27 cellular contexts compared by ENCODE assay signal in the genomic region with DNA sequence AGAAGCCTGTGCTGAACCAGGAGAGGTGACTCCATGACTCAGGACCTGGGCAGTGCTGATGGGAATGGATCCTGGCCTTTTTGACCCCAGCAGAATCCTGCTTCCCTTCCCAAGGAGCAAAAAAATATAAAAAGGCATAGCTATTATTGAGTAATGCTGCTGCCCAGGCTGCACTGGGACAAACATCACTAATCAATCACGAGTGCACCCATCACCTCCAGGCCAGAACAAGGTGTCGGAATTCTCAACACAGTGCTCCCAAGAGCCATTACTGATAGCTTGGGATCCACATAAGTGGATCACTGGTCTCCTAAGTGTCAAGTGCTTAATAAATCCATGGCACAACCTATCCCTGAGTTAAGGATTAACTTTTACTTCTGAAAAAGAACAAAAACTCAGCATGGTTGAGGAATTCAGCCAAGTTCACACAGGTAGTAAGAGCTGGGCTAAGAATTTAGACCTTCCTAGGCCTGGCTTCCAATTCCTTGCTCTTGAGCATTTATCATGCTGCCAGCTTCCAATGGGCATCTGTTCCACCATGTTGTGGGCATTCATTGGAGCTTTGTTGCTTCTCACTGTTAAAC. TPM values are rescaled to one million over a fixed set of nuclear protein-coding genes. Genes with fewer than 3 reads are reported as not detected.
DNase-seq lines count a peak whose midpoint lies in the region; ATAC-seq, FAIRE-seq and TF ChIP-seq lines count a peak whose summit lies in the region.
"Had no signal": no experiment of that assay in that cellular context is flagged by ENCODE, and none has a peak within 500 bp of the region (broad histone marks: within the 10 kb centered on the region; RNA-seq: fewer than 3 reads in every experiment).

No MANE protein-coding gene starts in this region.

- WGBS in A549 (ENCODE audit: missing lambda C conversion rate): 71% methylated on average over 2 of the region's 2 CpGs
- 83% methylated on average over 2 of the region's 2 CpGs for WGBS in hepatocyte (ENCODE audit: low lambda C conversion rate, missing lambda C conversion rate)
- WGBS in mesendoderm (ENCODE audit: extremely low coverage, insufficient coverage, low lambda C conversion rate): no CpG with 5 or more reads among the region's 2 CpGs

- no peak overlapping the region for H3K23ac ChIP-seq in mesendoderm (ENCODE audit: low read length)

- no peak for TF ChIP-seq EP300 in A549 (IDR thresholded peaks at IDR 0.05)

- no peaks in the 10 kb centered on the region for H3K36me3 Mint-ChIP-seq in neural progenitor cell
- H3K36me3 Mint-ChIP-seq: CD14-positive monocyte; CD8-positive, alpha-beta memory T cell had no signal

- no peak overlapping the region for H2AK5ac ChIP-seq in mesendoderm (ENCODE audit: low read length)

- ATAC-seq in A549 (no peak), HG03442 (IDR thresholded peaks at IDR 0.05; ENCODE audit: unreplicated experiment) (no peak)
- ATAC-seq: GM12878 had no signal

- no peak overlapping the region for H3K4ac ChIP-seq in mesendoderm (ENCODE audit: low read depth, low read length)

- H3K4me1 Mint-ChIP-seq in neural progenitor cell: peaks cover 61% of the 10 kb centered on the region
- H3K4me1 Mint-ChIP-seq: CD8-positive, alpha-beta memory T cell had no signal

- no peaks in the 10 kb centered on the region for H3K36me3 ChIP-seq in BLaER1 treated with 17β-estradiol and CSF1 and Interleukin-3, amounts not matched to agents 10 nM and 100 nM
- H3K36me3 ChIP-seq in hepatocyte (replicated peaks; ENCODE audit: insufficient read depth, low read depth) (no peaks in the 10 kb centered on the region), mesendoderm (ENCODE audit: control insufficient read depth, insufficient read depth, low read length) (no peaks in the 10 kb centered on the region), kidney (ENCODE audit: control insufficient read depth in 1 of 2, insufficient read depth in 2 of 2, low read length in 2 of 2) (no peaks in the 10 kb centered on the region), neural progenitor cell (no peaks in the 10 kb centered on the region)
- H3K36me3 ChIP-seq: HAP-1, Peyer's patch had no signal

- H3K56ac ChIP-seq in mesendoderm (ENCODE audit: low read length): no peak overlapping the region

- no peak overlapping the region for H4K5ac ChIP-seq in mesendoderm (ENCODE audit: low read length)

- no peak overlapping the region for H3K4me3 Mint-ChIP-seq in neural progenitor cell
- H3K4me3 Mint-ChIP-seq: CD14-positive monocyte; CD8-positive, alpha-beta memory T cell; HFFc6 had no signal

- H3K27ac Mint-ChIP-seq in neural progenitor cell: no peak overlapping the region
- H3K27ac Mint-ChIP-seq: HFFc6 had no signal

- H2AFZ ChIP-seq in hepatocyte: no peak overlapping the region
- no peak overlapping the region for H2AFZ ChIP-seq in neural progenitor cell (replicated peaks)
- H2AFZ ChIP-seq: GM23248 had no signal

- H3K9me3 ChIP-seq in A549: no peaks in the 10 kb centered on the region
- no peaks in the 10 kb centered on the region for H3K9me3 ChIP-seq in BLaER1 treated with 17β-estradiol and CSF1 and Interleukin-3, amounts not matched to agents 10 nM and 100 nM (replicated peaks in 1 of 11)
- no peaks in the 10 kb centered on the region for H3K9me3 ChIP-seq in hepatocyte (ENCODE audit: low read depth)
- no peaks in the 10 kb centered on the region for H3K9me3 ChIP-seq in kidney (ENCODE audit: control insufficient read depth in 1 of 2, low read length in 2 of 2)
- H3K9me3 ChIP-seq in neural progenitor cell (ENCODE audit: low read depth): no peaks in the 10 kb centered on the region
- H3K9me3 ChIP-seq: HAP-1, Peyer's patch had no signal

- no peak overlapping the region for H3K9ac ChIP-seq in BLaER1 treated with 17β-estradiol and CSF1 and Interleukin-3, amounts not matched to agents 10 nM and 100 nM
- no peak overlapping the region for H3K9ac ChIP-seq in mesendoderm (ENCODE audit: low read length)
- H3K9ac ChIP-seq in kidney (ENCODE audit: low read length in 2 of 2): no peak overlapping the region
- no peak overlapping the region for H3K9ac ChIP-seq in neural progenitor cell
- H3K9ac ChIP-seq: GM23248 had no signal

- FAIRE-seq in A549 (lab: Jason Lieb, UNC) (no peak), kidney (lab: Jason Lieb, UNC) (no peak)
- FAIRE-seq: GM12878 had no signal

- CTCF ChIA-PET in A549 (lab: Yijun Ruan, JAX): interaction anchor here (0.8 to 2.8 kb wide), 4 partner anchors 22 to 121 kb away, joined by 3 to 9 read pairs (median 5); no protein-coding TSS in a partner anchor

- H2BK120ac ChIP-seq in mesendoderm (ENCODE audit: low read depth, low read length): no peak overlapping the region

- H4K20me1 ChIP-seq in BLaER1 treated with 17β-estradiol and CSF1 and Interleukin-3, amounts not matched to agents 10 nM and 100 nM: no peaks in the 10 kb centered on the region
- H4K20me1 ChIP-seq in hepatocyte (ENCODE audit: insufficient read depth, poor library complexity, severe bottlenecking): no peaks in the 10 kb centered on the region
- H4K20me1 ChIP-seq in neural progenitor cell (ENCODE audit: low read depth): no peaks in the 10 kb centered on the region

- H3K9me3 Mint-ChIP-seq in neural progenitor cell: no peaks in the 10 kb centered on the region
- H3K9me3 Mint-ChIP-seq: CD14-positive monocyte; CD8-positive, alpha-beta memory T cell; HFFc6 had no signal

- DNase-seq in A549 (ENCODE audit: low read depth in 1 of 2, low spot score in 1 of 2) (no peak), hepatocyte (ENCODE audit: low spot score) (no peak), mesendoderm (no peak), NCI-H2227 (lab: John Stamatoyannopoulos, UW; ENCODE audit: unreplicated experiment) (no peak), kidney (no peak), neural progenitor cell (ENCODE audit: low spot score) (no peak)
- DNase-seq: CD8-positive, alpha-beta memory T cell; DMS 273 treated with DMSO at 0.1 percent for 48 hours; DMS79; EL; GDM1; GM23248; HFFc6; Karpas-422; NCI-H1092 treated with DMSO at 0.1 percent for 48 hours; NCI-H1436; NCI-H187; NCI-H774; Peyer's patch; SHP77 treated with DMSO at 0.1 percent for 48 hours had no signal

- H3K4me2 ChIP-seq in A549 (peak overlapping the region; percentile 31; the same call in 1 of the 3 replicates), hepatocyte (no peak overlapping the region), mesendoderm (ENCODE audit: low read length) (no peak overlapping the region), neural progenitor cell (no peak overlapping the region)
- H3K4me2 ChIP-seq in BLaER1 treated with 17β-estradiol and CSF1 and Interleukin-3, amounts not matched to agents 10 nM and 100 nM: peak overlapping the region in 9 of 11 experiments; percentile 80 to 96 (median 87); a peak in 11 of 22 replicates

- H3K18ac ChIP-seq in mesendoderm (ENCODE audit: low read length): peak overlapping the region; percentile 29

- peaks cover 21% of the 10 kb centered on the region for H3K27me3 Mint-ChIP-seq in neural progenitor cell (ENCODE audit: insufficient read depth, low read depth)

- no peaks in the 10 kb centered on the region for H3K79me1 ChIP-seq in mesendoderm (ENCODE audit: low read length)

- intact Hi-C loops in kidney (cut with DNase I): no loop called here

- H3K4me3 ChIP-seq in A549 (no peak overlapping the region), hepatocyte (no peak overlapping the region), mesendoderm (ENCODE audit: low read length) (no peak overlapping the region), kidney (ENCODE audit: low read length in 2 of 2) (no peak overlapping the region), neural progenitor cell (no peak overlapping the region)
- no peak overlapping the region for H3K4me3 ChIP-seq in BLaER1 treated with 17β-estradiol and CSF1 and Interleukin-3, amounts not matched to agents 10 nM and 100 nM
- H3K4me3 ChIP-seq: GM12878, GM23248, HAP-1, Peyer's patch, SK-N-MC had no signal

- no peak overlapping the region for H2BK15ac ChIP-seq in mesendoderm (replicated peaks; ENCODE audit: low read depth)

- H3K27me3 ChIP-seq in BLaER1 treated with 17β-estradiol and CSF1 and Interleukin-3, amounts not matched to agents 10 nM and 100 nM: no peaks in the 10 kb centered on the region
- H3K27me3 ChIP-seq in hepatocyte (no peaks in the 10 kb centered on the region), mesendoderm (ENCODE audit: insufficient read depth, low read length, poor library complexity) (no peaks in the 10 kb centered on the region), neural progenitor cell (no peaks in the 10 kb centered on the region)
- H3K27me3 ChIP-seq: Peyer's patch had no signal

- H3K79me2 ChIP-seq in hepatocyte: no peaks in the 10 kb centered on the region
- no peaks in the 10 kb centered on the region for H3K79me2 ChIP-seq in mesendoderm (ENCODE audit: control insufficient read depth, insufficient read depth, low read length)
- no peaks in the 10 kb centered on the region for H3K79me2 ChIP-seq in neural progenitor cell (ENCODE audit: low read depth)

- POLR2A ChIA-PET in A549 (lab: Yijun Ruan, JAX): no interaction called here

- H3F3A ChIP-seq in neural progenitor cell (ENCODE audit: low read depth): peaks cover 16% of the 10 kb centered on the region

- TF ChIP-seq CTCF in A549 (IDR thresholded peaks at IDR 0.05) (no peak), hepatocyte (IDR thresholded peaks at IDR 0.05; ENCODE audit: poor library complexity) (no peak), kidney (IDR thresholded peaks at IDR 0.05; ENCODE audit: borderline replicate concordance, extremely low read depth, insufficient read depth) (no peak), neural progenitor cell (IDR thresholded peaks at IDR 0.05) (no peak)

- H4K8ac ChIP-seq in mesendoderm (ENCODE audit: low read depth, low read length): no peak overlapping the region

- peak overlapping the region in 1 of 2 experiments; percentile 36; a peak in 2 of 6 replicates for H3K27ac ChIP-seq in A549
- H3K27ac ChIP-seq in BLaER1 treated with 17β-estradiol and CSF1 and Interleukin-3, amounts not matched to agents 10 nM and 100 nM: no peak overlapping the region
- H3K27ac ChIP-seq in hepatocyte: peak overlapping the region; percentile 4
- H3K27ac ChIP-seq in mesendoderm (ENCODE audit: low read depth, low read length): peak overlapping the region; percentile 13
- H3K27ac ChIP-seq in kidney (ENCODE audit: low read depth in 2 of 2, low read length in 2 of 2): peak overlapping the region in 1 of 2 donors; percentile 7
- no peak overlapping the region for H3K27ac ChIP-seq in neural progenitor cell
- H3K27ac ChIP-seq: GM23248, HL-60, Peyer's patch, SK-N-MC had no signal

- H3K4me1 ChIP-seq in A549 (peaks cover 11% of the 10 kb centered on the region; the same call in 1 of the 3 replicates), hepatocyte (ENCODE audit: insufficient read depth) (peaks cover 56% of the 10 kb centered on the region), mesendoderm (ENCODE audit: control insufficient read depth, low read depth, low read length) (peaks cover 19% of the 10 kb centered on the region), kidney (ENCODE audit: control insufficient read depth in 1 of 2, insufficient read depth in 1 of 2, low read depth in 1 of 2, low read length in 2 of 2) (peaks cover 18 to 27% of the 10 kb centered on the region in 2 donors), neural progenitor cell (peaks cover 23% of the 10 kb centered on the region)
- peaks cover 50 to 70% (median 58%) of the 10 kb centered on the region in 10 experiments for H3K4me1 ChIP-seq in BLaER1 treated with 17β-estradiol and CSF1 and Interleukin-3, amounts not matched to agents 10 nM and 100 nM

- TF ChIP-seq POLR2A in A549 (IDR thresholded peaks at IDR 0.05; ENCODE audit: low read length): no peak

- no peaks in the 10 kb centered on the region for H3K9me2 ChIP-seq in hepatocyte (replicated peaks; ENCODE audit: insufficient read depth)

- no peak overlapping the region for H2BK5ac ChIP-seq in mesendoderm (ENCODE audit: low read length)

- TF ChIP-seq RAD21 in A549 (conservative IDR thresholded peaks at IDR 0.05 in 1 of 2, IDR thresholded peaks at IDR 0.05 in 1 of 2): no peak

RNA-seq across cellular contexts. Expression of gene IRF2BPL, which starts 31.9 kb away (rescaled TPM):
- 12.5 and 18.1 TPM in 2 replicates for polyA plus RNA-seq in A549 (2011; rRNA removed)
- 15.1 and 25.7 TPM in 2 replicates for polyA plus RNA-seq in A549 (2012; cell fraction: cytosol; rRNA removed)
- 25.5 and 31.5 TPM in 2 replicates for polyA plus RNA-seq in A549 (2012; cell fraction: nucleus; rRNA removed)
- 20.1 to 31.0 TPM (median 28.3 TPM) in 3 replicates for polyA plus RNA-seq in A549 (2017; fragmentation: RNase III; extraction: RNeasy Plus Mini Kit Qiagen cat#74134 plus additional on column Dnase treatment)
- polyA minus RNA-seq in A549 (2011; rRNA and poly(A)+ RNA removed): 11.5 and 15.0 TPM in 2 replicates
- total RNA-seq in hepatocyte: 26.8 and 34.5 TPM in 2 replicates
- 38.9 and 52.1 TPM in 2 replicates for polyA plus RNA-seq in hepatocyte
- polyA plus RNA-seq in mesendoderm (2013, experiment 1 of 2): 15.8 TPM
- 15.9 TPM for polyA plus RNA-seq in mesendoderm (2013, experiment 2 of 2)
- total RNA-seq in kidney: 97.1 TPM
- 15.7 TPM for polyA plus RNA-seq in kidney (ENCODE audit: insufficient read depth, low read depth, low replicate concordance)
- 4.8 and 14.9 TPM in 2 replicates for total RNA-seq in neural progenitor cell (ENCODE audit: low replicate concordance)

Comparison
In these comparisons a context has a peak if more than half of its experiments do, and no peak if none do; other contexts are left out.
1. H3K27ac ChIP-seq: peak in hepatocyte (single experiment) and mesendoderm (single experiment); none in BLaER1 treated with 17β-estradiol and CSF1 and Interleukin-3, amounts not matched to agents 10 nM and 100 nM (0 of 11) and neural progenitor cell (single experiment).
2. H3K4me2 ChIP-seq: peak in A549 (single experiment) and BLaER1 treated with 17β-estradiol and CSF1 and Interleukin-3, amounts not matched to agents 10 nM and 100 nM (9 of 11); none in hepatocyte (single experiment), mesendoderm (single experiment) and neural progenitor cell (single experiment).